In the genomic region with DNA sequence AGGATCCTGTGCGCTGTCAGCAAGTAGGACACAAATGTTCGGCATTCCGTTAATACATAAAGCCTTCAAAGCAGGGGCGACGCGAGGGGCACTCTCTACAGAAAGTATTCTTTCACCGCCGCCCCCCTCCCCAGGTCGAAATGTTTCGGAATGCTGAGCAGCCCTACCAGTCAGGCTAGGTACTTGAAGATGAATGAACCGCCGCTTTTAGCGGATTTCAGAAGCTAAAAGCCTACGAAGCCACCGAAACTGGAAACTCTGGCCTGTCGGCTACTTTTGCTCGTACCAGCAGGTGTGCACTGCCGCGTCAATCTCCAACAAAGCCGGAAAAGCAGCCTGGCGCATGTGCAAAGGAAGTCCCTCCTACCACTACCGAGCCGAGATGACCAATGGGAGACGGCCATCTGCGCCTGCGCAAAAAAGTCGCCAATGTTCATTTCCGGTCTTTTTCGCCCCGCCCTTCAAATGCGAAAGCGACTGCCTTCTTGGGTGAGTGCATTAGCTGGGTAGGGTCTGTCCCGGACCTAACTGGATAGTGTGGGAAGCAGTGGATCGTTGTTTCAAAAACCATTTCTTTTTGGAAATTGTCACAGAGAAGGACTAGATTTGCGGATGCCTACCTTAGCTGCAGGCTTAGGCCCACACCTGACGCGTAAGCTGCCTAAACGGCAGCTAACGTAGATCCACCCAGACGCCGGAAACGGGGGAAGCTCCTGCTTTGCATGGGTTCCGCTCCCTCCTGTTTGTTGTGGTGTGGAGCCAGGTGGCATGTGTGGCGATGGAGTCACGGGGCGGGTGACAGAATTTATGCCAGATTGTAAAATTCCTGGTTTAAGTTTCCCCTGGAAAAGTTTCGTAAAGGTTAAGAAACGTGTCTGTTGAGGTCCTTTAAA, we compare ENCODE assay signal across 8 cellular contexts. TPM values are rescaled to one million over a fixed set of nuclear protein-coding genes. Genes with fewer than 3 reads are reported as not detected.
DNase-seq lines count a peak whose midpoint lies in the region; ATAC-seq lines count a peak whose summit lies in the region.

WDR5B (minus strand) TSS at position 301 of the 893 bp plus-strand sequence. CDS start 534 bp downstream, outside the sequence.

- H3K4me1 ChIP-seq in endocrine pancreas (ENCODE audit: control insufficient read depth, insufficient read depth, low read length) (peaks cover 14% of the 10 kb centered on the region), mesodermal cell (ENCODE audit: control insufficient read depth, insufficient read depth, low read length, poor library complexity, severe bottlenecking) (no peaks in the 10 kb centered on the region)

- no peaks in the 10 kb centered on the region for H3K9me3 ChIP-seq in endocrine pancreas (ENCODE audit: control insufficient read depth, low read length)
- H3K9me3 ChIP-seq in mesodermal cell (ENCODE audit: control insufficient read depth, low read length), result no peaks in the 10 kb centered on the region

- 0% methylated on average over 38 to 43 of the region's 48 CpGs for WGBS in mesodermal cell (ENCODE audit: insufficient coverage in 2 of 2), 2 experiments

- H3K4me3 ChIP-seq in endocrine pancreas (ENCODE audit: control insufficient read depth, insufficient read depth, low read length), result peak within 1 kb of the TSS; percentile 99
- H3K4me3 ChIP-seq in mesodermal cell (ENCODE audit: extremely low read depth, insufficient read depth, low read length, poor library complexity, severe bottlenecking), result peak within 1 kb of the TSS; percentile 95

- peak within 1 kb of the TSS; percentile 89 for H3K27ac ChIP-seq in mesodermal cell (ENCODE audit: low read depth, low read length, severe bottlenecking)

- no peaks in the 10 kb centered on the region for H3K36me3 ChIP-seq in endocrine pancreas (ENCODE audit: control insufficient read depth, insufficient read depth, low read length)
- no peaks in the 10 kb centered on the region for H3K36me3 ChIP-seq in mesodermal cell (ENCODE audit: control insufficient read depth, insufficient read depth, low read length)

- ATAC-seq in GM19438 (IDR thresholded peaks at IDR 0.05; ENCODE audit: low read depth, unreplicated experiment), result peak; percentile 88
- ATAC-seq in HG03575 (IDR thresholded peaks at IDR 0.05; ENCODE audit: extremely low read depth, insufficient number of reproducible peaks, low FRiP score, unreplicated experiment), result peak; percentile 42

- peak within 1 kb of the TSS; percentile 97 for H3K9ac ChIP-seq in endocrine pancreas (ENCODE audit: control insufficient read depth, insufficient read depth, low read length)

- DNase-seq in Ammon's horn (ENCODE audit: low spot score) (peak; percentile 97), DMS153 (lab: John Stamatoyannopoulos, UW) (no peak)
- peak; percentile 98 to 99 for DNase-seq in activated CD4-positive, alpha-beta T cell treated with anti-CD3 and anti-CD28 coated beads, Interleukin-2, amount 50 U/mL, for 48 hours
- peak; percentile 98 for DNase-seq in stimulated activated CD8-positive, alpha-beta memory T cell treated with anti-CD3 and anti-CD28 coated beads, Interleukin-2, amount 100 ng/mL, for 1 hour (ENCODE audit: low read depth in 2 of 2)

- H3K27me3 ChIP-seq in endocrine pancreas (ENCODE audit: control insufficient read depth, insufficient read depth, low read length), result no peaks in the 10 kb centered on the region

RNA-seq across cellular contexts. Expression of gene WDR5B, which starts in this region (rescaled TPM):
- polyA plus RNA-seq in mesodermal cell (2013, experiment 1 of 2), result 5.5 TPM
- 6.3 TPM for polyA plus RNA-seq in mesodermal cell (2013, experiment 2 of 2)
